2 cellular contexts compared by ENCODE assay signal in genomic region chr20:35436175-35436568, GRCh38.
TF ChIP-seq lines count a peak whose summit lies in the region.

No MANE protein-coding gene starts in this region.

TF ChIP-seq in IMR-90, 13 proteins besides CTCF, POLR2A, EP300 and RAD21:
- no peak for TF ChIP-seq MXI1 (IDR thresholded peaks at IDR 0.05; ENCODE audit: borderline replicate concordance, low read depth, low read length)

TF ChIP-seq in H1, 55 proteins besides CTCF, POLR2A, EP300 and RAD21:
- no peak for TF ChIP-seq RXRA (IDR thresholded peaks at IDR 0.05; ENCODE audit: insufficient read depth, low read depth, low read length)
- TF ChIP-seq, protein P1, sequence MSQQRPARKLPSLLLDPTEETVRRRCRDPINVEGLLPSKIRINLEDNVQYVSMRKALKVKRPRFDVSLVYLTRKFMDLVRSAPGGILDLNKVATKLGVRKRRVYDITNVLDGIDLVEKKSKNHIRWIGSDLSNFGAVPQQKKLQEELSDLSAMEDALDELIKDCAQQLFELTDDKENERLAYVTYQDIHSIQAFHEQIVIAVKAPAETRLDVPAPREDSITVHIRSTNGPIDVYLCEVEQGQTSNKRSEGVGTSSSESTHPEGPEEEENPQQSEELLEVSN (IDR thresholded peaks at IDR 0.05): no peak
- no peak for TF ChIP-seq CBX8 (IDR thresholded peaks at IDR 0.05; ENCODE audit: borderline replicate concordance, low read depth, low read length)
- no peak for TF ChIP-seq BACH1 (IDR thresholded peaks at IDR 0.05; ENCODE audit: low read length)
- TF ChIP-seq SRF (IDR thresholded peaks at IDR 0.05; ENCODE audit: low read depth, low read length): no peak
- TF ChIP-seq ASH2L (IDR thresholded peaks at IDR 0.05; ENCODE audit: low read length): no peak
- no peak for TF ChIP-seq RFX5 (IDR thresholded peaks at IDR 0.05; ENCODE audit: borderline replicate concordance, low read depth, low read length)
- no peak for TF ChIP-seq GABPA (IDR thresholded peaks at IDR 0.05; ENCODE audit: borderline replicate concordance, insufficient read depth, low read length)
- TF ChIP-seq, protein P2, sequence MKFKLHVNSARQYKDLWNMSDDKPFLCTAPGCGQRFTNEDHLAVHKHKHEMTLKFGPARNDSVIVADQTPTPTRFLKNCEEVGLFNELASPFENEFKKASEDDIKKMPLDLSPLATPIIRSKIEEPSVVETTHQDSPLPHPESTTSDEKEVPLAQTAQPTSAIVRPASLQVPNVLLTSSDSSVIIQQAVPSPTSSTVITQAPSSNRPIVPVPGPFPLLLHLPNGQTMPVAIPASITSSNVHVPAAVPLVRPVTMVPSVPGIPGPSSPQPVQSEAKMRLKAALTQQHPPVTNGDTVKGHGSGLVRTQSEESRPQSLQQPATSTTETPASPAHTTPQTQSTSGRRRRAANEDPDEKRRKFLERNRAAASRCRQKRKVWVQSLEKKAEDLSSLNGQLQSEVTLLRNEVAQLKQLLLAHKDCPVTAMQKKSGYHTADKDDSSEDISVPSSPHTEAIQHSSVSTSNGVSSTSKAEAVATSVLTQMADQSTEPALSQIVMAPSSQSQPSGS (IDR thresholded peaks at IDR 0.05; ENCODE audit: low read length): no peak
- TF ChIP-seq CHD2 (IDR thresholded peaks at IDR 0.05; ENCODE audit: low read length): no peak
- TF ChIP-seq RBBP5 (IDR thresholded peaks at IDR 0.05; ENCODE audit: borderline replicate concordance, low read depth, low read length): no peak
- no peak for TF ChIP-seq TAF1 (IDR thresholded peaks at IDR 0.05; ENCODE audit: low read depth, low read length)
- no peak for TF ChIP-seq NANOG (IDR thresholded peaks at IDR 0.05; ENCODE audit: insufficient read depth, low read depth, low read length, poor library complexity, severe bottlenecking)
- TF ChIP-seq SAP30 (IDR thresholded peaks at IDR 0.05; ENCODE audit: insufficient read depth, insufficient replicate concordance, low read length): no peak
- no peak for TF ChIP-seq BCL11A (IDR thresholded peaks at IDR 0.05; ENCODE audit: low read depth in 2 of 2, low read length in 2 of 2)
